In the genomic region with DNA sequence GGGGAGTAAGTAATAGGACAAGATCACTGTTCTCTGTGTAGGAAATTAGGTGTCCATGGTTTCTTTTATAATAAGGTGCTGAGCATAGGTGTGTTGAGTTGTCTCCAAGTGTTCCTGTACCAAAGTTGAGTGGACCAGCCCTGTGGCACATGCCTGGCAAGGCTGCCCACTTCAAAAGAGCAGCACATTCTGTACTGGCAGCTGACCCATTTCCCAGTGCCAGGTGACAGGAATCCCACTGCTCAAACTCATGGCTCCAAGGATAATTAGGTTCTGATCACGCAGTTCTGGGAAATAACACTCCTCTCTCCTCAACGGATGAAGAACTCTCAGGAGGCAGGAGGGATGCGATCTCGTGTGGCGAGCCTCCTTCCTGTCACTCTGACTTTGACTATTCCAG, we compare ENCODE assay signal across 33 cellular contexts. TPM values are rescaled to one million over a fixed set of nuclear protein-coding genes. Genes with fewer than 3 reads are reported as not detected.
"Had no signal": no experiment of that assay in that cellular context is flagged by ENCODE, and none has a peak within 500 bp of the region (broad histone marks: within the 10 kb centered on the region; RNA-seq: fewer than 3 reads in every experiment).

No MANE protein-coding gene starts in this region.

- H3K9me3 Mint-ChIP-seq: activated CD4-positive, alpha-beta T cell treated with anti-CD3 and anti-CD28 coated beads, Interleukin-2, amount 10 ng/mL, durations not matched to agents 7 days and 5 days; activated naive CD4-positive, alpha-beta T cell treated with anti-CD3 and anti-CD28 coated beads, Interleukin-2, amount 50 U/mL, for 24 hours; activated naive CD8-positive, alpha-beta T cell treated with anti-CD3 and anti-CD28 coated beads, Interleukin-2, amount 10 ng/mL, durations not matched to agents 7 days and 5 days; activated T-cell treated with anti-CD3 and anti-CD28 coated beads, Interleukin-2, amount 50 U/mL, for 24 hours; activated T-helper 2 cell treated with anti-CD3 and anti-CD28 coated beads, Interferon-gamma antibody, Interleukin-2, Interleukin-4, amounts not matched to agents 10 μg/mL and 5 μg/mL and 100 μg/mL, durations not matched to agents 14 hours and 24 hours and 36 hours had no signal

- H3K4me3 ChIP-seq: ascending aorta, breast epithelium had no signal

- H3K4me1 Mint-ChIP-seq: activated CD4-positive, alpha-beta T cell treated with anti-CD3 and anti-CD28 coated beads, Interleukin-2, amount 10 ng/mL, durations not matched to agents 7 days and 5 days; activated naive CD4-positive, alpha-beta T cell treated with anti-CD3 and anti-CD28 coated beads, Interleukin-2, amount 50 U/mL, for 24 hours; activated naive CD8-positive, alpha-beta T cell treated with anti-CD3 and anti-CD28 coated beads, Interleukin-2, amount 10 ng/mL, durations not matched to agents 7 days and 5 days had no signal

- DNase-seq: activated CD4-positive, alpha-beta T cell treated with anti-CD3 and anti-CD28 coated beads, Interleukin-2, amount 10 ng/mL, durations not matched to agents 7 days and 5 days; activated CD4-positive, alpha-beta T cell treated with anti-CD3 and anti-CD28 coated beads, Interleukin-2, amount 50 U/mL, for 48 hours; activated CD8-positive, alpha-beta T cell treated with anti-CD3 and anti-CD28 coated beads, Interleukin-2, amount 10 ng/mL, durations not matched to agents 7 days and 5 days; activated gamma-delta T cell; activated naive CD4-positive, alpha-beta T cell treated with Interleukin-2 at 50 U/mL for 16 hours; activated naive CD8-positive, alpha-beta T cell treated with anti-CD3 and anti-CD28 coated beads, Interleukin-2, amount 10 ng/mL, durations not matched to agents 7 days and 5 days; activated T-cell treated with anti-CD3 and anti-CD28 coated beads, Interleukin-2, amount 50 U/mL, for 24 hours; amygdala; caudate nucleus; MM.1S; MV-4-11; NCI-H1092; NCI-H1436 treated with DMSO at 0.1 percent for 48 hours; NCI-H187; NCI-H2029 treated with DMSO at 0.1 percent for 48 hours; NCI-H2107; NCI-H2171; NCI-H510A treated with DMSO at 0.1 percent for 48 hours; NCI-H774; SIG-M5; SW 1271; T-helper 1 cell; T-helper 2 cell; T1000 had no signal

- H3K36me3 ChIP-seq: ascending aorta, breast epithelium had no signal

- H3K27ac ChIP-seq: ascending aorta, breast epithelium, KMS-11 had no signal

- H3K4me1 ChIP-seq: ascending aorta, breast epithelium had no signal

- H3K27me3 ChIP-seq: ascending aorta, breast epithelium had no signal

- ATAC-seq: activated CD8-positive, alpha-beta T cell treated with anti-CD3 and anti-CD28 coated beads, Interleukin-2, amount 10 ng/mL, durations not matched to agents 7 days and 5 days; Panc1; SK-N-SH treated with all-trans-retinoic acid at 6 μM for 48 hours had no signal

- H3K27ac Mint-ChIP-seq: activated CD4-positive, alpha-beta T cell treated with anti-CD3 and anti-CD28 coated beads, Interleukin-2, amount 10 ng/mL, durations not matched to agents 7 days and 5 days; activated CD8-positive, alpha-beta T cell treated with anti-CD3 and anti-CD28 coated beads, Interleukin-2, amount 10 ng/mL, durations not matched to agents 7 days and 5 days; activated naive CD4-positive, alpha-beta T cell treated with anti-CD3 and anti-CD28 coated beads, Interleukin-2, amount 50 U/mL, for 24 hours; activated naive CD8-positive, alpha-beta T cell treated with anti-CD3 and anti-CD28 coated beads, Interleukin-2, amount 10 ng/mL, durations not matched to agents 7 days and 5 days; activated T-cell treated with anti-CD3 and anti-CD28 coated beads, Interleukin-2, amount 50 U/mL, for 24 hours; activated T-helper 2 cell treated with anti-CD3 and anti-CD28 coated beads, Interferon-gamma antibody, Interleukin-2, Interleukin-4, amounts not matched to agents 10 μg/mL and 5 μg/mL and 100 μg/mL, durations not matched to agents 14 hours and 24 hours and 36 hours had no signal

- H3K9me3 ChIP-seq: ascending aorta, breast epithelium had no signal

- H3K36me3 Mint-ChIP-seq: activated naive CD4-positive, alpha-beta T cell treated with anti-CD3 and anti-CD28 coated beads, Interleukin-2, amount 50 U/mL, for 24 hours; activated naive CD8-positive, alpha-beta T cell treated with anti-CD3 and anti-CD28 coated beads, Interleukin-2, amount 10 ng/mL, durations not matched to agents 7 days and 5 days had no signal

- H3K4me3 Mint-ChIP-seq: activated CD4-positive, alpha-beta T cell treated with anti-CD3 and anti-CD28 coated beads, Interleukin-2, amount 10 ng/mL, durations not matched to agents 7 days and 5 days; activated CD8-positive, alpha-beta T cell treated with anti-CD3 and anti-CD28 coated beads, Interleukin-2, amount 10 ng/mL, durations not matched to agents 7 days and 5 days; activated naive CD4-positive, alpha-beta T cell treated with anti-CD3 and anti-CD28 coated beads, Interleukin-2, amount 50 U/mL, for 24 hours; activated naive CD8-positive, alpha-beta T cell treated with anti-CD3 and anti-CD28 coated beads, Interleukin-2, amount 10 ng/mL, durations not matched to agents 7 days and 5 days; activated T-cell treated with anti-CD3 and anti-CD28 coated beads, Interleukin-2, amount 50 U/mL, for 24 hours had no signal

RNA-seq across cellular contexts. Expression of a gene that starts 12.8 kb away (rescaled TPM):
- total RNA-seq: activated CD4-positive, alpha-beta T cell treated with anti-CD3 and anti-CD28 coated beads, Interleukin-2, amount 10 ng/mL, durations not matched to agents 7 days and 5 days; activated CD8-positive, alpha-beta T cell treated with anti-CD3 and anti-CD28 coated beads, Interleukin-2, amount 10 ng/mL, durations not matched to agents 7 days and 5 days; activated naive CD8-positive, alpha-beta T cell treated with anti-CD3 and anti-CD28 coated beads, Interleukin-2, amount 10 ng/mL, durations not matched to agents 7 days and 5 days; activated T-helper 2 cell treated with anti-CD3 and anti-CD28 coated beads, Interferon-gamma antibody, Interleukin-2, Interleukin-4, amounts not matched to agents 10 μg/mL and 5 μg/mL and 100 μg/mL, durations not matched to agents 14 hours and 24 hours and 36 hours; LHCN-M2; RPMI7951 had no signal
